In the genomic region with DNA sequence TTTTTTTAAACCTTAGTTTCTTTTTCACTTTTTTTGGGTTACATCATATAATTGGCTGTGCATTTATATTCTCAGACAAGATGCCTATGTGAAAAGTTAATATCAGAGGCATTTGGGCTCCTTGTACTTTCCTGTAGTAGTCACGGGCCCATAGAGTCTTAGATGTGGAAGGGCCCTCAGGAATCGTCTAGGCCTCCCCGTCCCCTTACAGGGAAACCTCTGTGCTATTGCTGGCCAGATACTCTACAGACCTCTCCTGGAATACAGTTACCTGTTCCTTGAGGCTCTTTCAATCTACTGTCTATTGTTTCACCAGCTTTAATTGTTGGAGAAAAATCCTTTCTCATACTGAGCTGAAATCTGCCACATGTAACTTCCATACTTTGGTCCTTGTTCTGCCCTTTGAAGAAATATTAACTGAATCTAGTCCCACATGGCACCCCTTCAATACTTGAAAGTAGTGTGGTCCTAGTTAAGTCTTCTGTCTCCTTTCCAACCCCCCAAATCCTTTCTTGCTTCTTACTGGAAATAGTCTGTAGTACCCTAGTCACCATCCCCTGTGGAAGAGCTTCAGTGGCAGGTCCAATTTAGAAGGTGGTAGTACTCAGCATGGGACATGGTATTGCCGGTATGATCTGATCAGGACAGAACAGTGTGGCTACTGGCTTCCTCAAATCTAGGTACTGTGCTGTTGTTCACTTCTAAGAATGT, we compare ENCODE assay signal across 24 cellular contexts. TPM values are rescaled to one million over a fixed set of nuclear protein-coding genes. Genes with fewer than 3 reads are reported as not detected.
DNase-seq lines count a peak whose midpoint lies in the region; ATAC-seq and TF ChIP-seq lines count a peak whose summit lies in the region.
"Had no signal": no experiment of that assay in that cellular context is flagged by ENCODE, and none has a peak within 500 bp of the region (broad histone marks: within the 10 kb centered on the region; RNA-seq: fewer than 3 reads in every experiment).

No MANE protein-coding gene starts in this region.

- H3K4me1 Mint-ChIP-seq in CD4-positive, alpha-beta memory T cell, result peaks cover 21 to 43% (median 29%) of the 10 kb centered on the region in 4 donors
- peaks cover 15% of the 10 kb centered on the region for H3K4me1 Mint-ChIP-seq in nephron

- H3K4me3 Mint-ChIP-seq in CD4-positive, alpha-beta memory T cell, result peak overlapping the region in 3 of 8 donors; percentile 10 to 50 (median 20)
- H3K4me3 Mint-ChIP-seq in nephron, result peak overlapping the region; percentile 51 to 66 (median 51)

- intact Hi-C loops in CD4-positive, alpha-beta memory T cell (cut with micrococcal nuclease), result loop anchor here (10.0 kb wide), 1 partner anchor 1650 kb away; a partner anchor contains a TSS
- intact Hi-C loops in Panc1 (cut with micrococcal nuclease; ENCODE audit: unreplicated experiment), result no loop called here

- H3K9ac ChIP-seq in DND-41 (ENCODE audit: low read depth, low read length), result no peak overlapping the region
- H3K9ac ChIP-seq: BLaER1 had no signal

- ATAC-seq in DND-41 (ENCODE audit: insufficient read depth, low read depth) (no peak), Panc1 (no peak)
- ATAC-seq: Right ventricle myocardium inferior had no signal

- POLR2A ChIA-PET in CD4-positive, alpha-beta memory T cell (lab: Charles Lee; ENCODE audit: partially characterized antibody), result no interaction called here
- POLR2A ChIA-PET in Panc1 (lab: Charles Lee), result no interaction called here

- H3K27me3 ChIP-seq in CD4-positive, alpha-beta memory T cell (ENCODE audit: insufficient read depth, low read length), result no peaks in the 10 kb centered on the region
- H3K27me3 ChIP-seq in DND-41 (ENCODE audit: insufficient read depth, low read length, poor library complexity) (no peaks in the 10 kb centered on the region), Panc1 (ENCODE audit: control insufficient read depth, insufficient read depth, low read length) (no peaks in the 10 kb centered on the region)
- H3K27me3 ChIP-seq: BLaER1, MG63, SJSA1 had no signal

- peaks cover 8 to 10% of the 10 kb centered on the region in 2 donors for H3K36me3 Mint-ChIP-seq in CD4-positive, alpha-beta memory T cell
- no peaks in the 10 kb centered on the region for H3K36me3 Mint-ChIP-seq in nephron (ENCODE audit: low read depth)

- no peaks in the 10 kb centered on the region for H3K27me3 Mint-ChIP-seq in CD4-positive, alpha-beta memory T cell
- H3K27me3 Mint-ChIP-seq in nephron (ENCODE audit: low read depth), result no peaks in the 10 kb centered on the region
- H3K27me3 Mint-ChIP-seq: CD8-positive, alpha-beta memory T cell; IgD-negative memory B cell had no signal

- TF ChIP-seq CTCF in DND-41 (IDR thresholded peaks at IDR 0.05; ENCODE audit: borderline replicate concordance, extremely low read depth, low read length, poor library complexity, severe bottlenecking) (no peak), Panc1 (IDR thresholded peaks at IDR 0.05) (no peak), nephron (IDR thresholded peaks at IDR 0.05; ENCODE audit: unreplicated experiment in 3 of 3) (no peak)

- no peaks in the 10 kb centered on the region for H3K9me3 ChIP-seq in CD4-positive, alpha-beta memory T cell (ENCODE audit: control insufficient read depth in 1 of 2, low read length in 2 of 2)
- H3K9me3 ChIP-seq in DND-41 (ENCODE audit: insufficient read depth, low read length, severe bottlenecking) (no peaks in the 10 kb centered on the region), Panc1 (ENCODE audit: control insufficient read depth, insufficient read depth, low read depth, low read length) (no peaks in the 10 kb centered on the region)
- H3K9me3 ChIP-seq: BLaER1, MG63, SJSA1 had no signal

- in situ Hi-C loops in Panc1 (cut with HindIII; ENCODE audit: low pct_unique_long_range_greater_than_20kb, low sequenced_read_pairs), result no loop called here

- no peaks in the 10 kb centered on the region for H3K9me3 Mint-ChIP-seq in CD4-positive, alpha-beta memory T cell
- H3K9me3 Mint-ChIP-seq in nephron, result no peaks in the 10 kb centered on the region
- H3K9me3 Mint-ChIP-seq: CD8-positive, alpha-beta memory T cell; IgD-negative memory B cell had no signal

- no peaks in the 10 kb centered on the region for H3K36me3 ChIP-seq in CD4-positive, alpha-beta memory T cell (ENCODE audit: insufficient read depth, low read length)
- H3K36me3 ChIP-seq in DND-41 (ENCODE audit: insufficient read depth, low read length), result peaks cover 13% of the 10 kb centered on the region
- H3K36me3 ChIP-seq in Panc1 (ENCODE audit: control insufficient read depth, insufficient read depth, low read length), result no peaks in the 10 kb centered on the region
- H3K36me3 ChIP-seq: MG63 had no signal

- no peak overlapping the region for H3K4me3 ChIP-seq in CD4-positive, alpha-beta memory T cell (ENCODE audit: low read length in 2 of 2)
- no peak overlapping the region for H3K4me3 ChIP-seq in DND-41 (ENCODE audit: low read depth in 1 of 2, low read length in 2 of 2)
- H3K4me3 ChIP-seq in Panc1 (ENCODE audit: low read depth in 2 of 2, low read length in 2 of 2), result no peak overlapping the region
- H3K4me3 ChIP-seq: BLaER1, MG63, SJSA1 had no signal

- BruUV-seq in Panc1 (replicated peaks; lab: Mats Ljungman, UMichigan), result TSS peak; percentile 27

- CTCF ChIA-PET in CD4-positive, alpha-beta memory T cell (lab: Charles Lee; ENCODE audit: partially characterized antibody), result no interaction called here
- CTCF ChIA-PET in Panc1 (lab: Charles Lee), result no interaction called here

- peaks cover 18% of the 10 kb centered on the region for H3K79me2 ChIP-seq in DND-41 (ENCODE audit: insufficient read depth, low read length)

- peak overlapping the region; percentile 3; the same call in 1 of the 2 replicates for H3K4me2 ChIP-seq in DND-41 (ENCODE audit: insufficient read depth, low read length)

- DNase-seq in CD4-positive, alpha-beta memory T cell, result no peak
- DNase-seq in DND-41 (no peak), Panc1 (ENCODE audit: low read depth, low spot score) (no peak), NCI-H146 (lab: John Stamatoyannopoulos, UW) (no peak), NCI-H146 treated with DMSO at 0.1 percent for 48 hours (lab: John Stamatoyannopoulos, UW; ENCODE audit: unreplicated experiment) (no peak), RKO (ENCODE audit: low spot score) (no peak)
- DNase-seq: CD8-positive, alpha-beta memory T cell; GDM1; GOT3; HCEC 1CT; Kasumi-1; MG63; NCI-H1092 treated with DMSO at 0.1 percent for 48 hours; NCI-H1436 treated with DMSO at 0.1 percent for 48 hours; NCI-H2029 treated with DMSO at 0.1 percent for 48 hours; NCI-H226; NCI-H510A treated with DMSO at 0.1 percent for 48 hours; NCI-H748 treated with DMSO at 0.1 percent for 48 hours; NK-92 treated with Interleukin-12 subunit alpha and Interleukin-12 subunit beta, amount 100 ng/mL, for 24 hours had no signal

- no peak overlapping the region for H2AFZ ChIP-seq in DND-41 (ENCODE audit: low read depth, low read length)

- H3K4me1 ChIP-seq in CD4-positive, alpha-beta memory T cell (ENCODE audit: insufficient read depth, low read length), result peaks cover 19% of the 10 kb centered on the region
- H3K4me1 ChIP-seq in DND-41 (ENCODE audit: insufficient read depth, low read length) (peaks cover 46% of the 10 kb centered on the region), Panc1 (ENCODE audit: control insufficient read depth, insufficient read depth, low read length) (peaks cover 6% of the 10 kb centered on the region; the same call in 1 of the 2 replicates)

- no peaks in the 10 kb centered on the region for H4K20me1 ChIP-seq in DND-41 (ENCODE audit: insufficient read depth, low read length)
- H4K20me1 ChIP-seq: BLaER1 had no signal

- no peak overlapping the region for H3K27ac ChIP-seq in CD4-positive, alpha-beta memory T cell (ENCODE audit: low read depth, low read length)
- peak overlapping the region; percentile 3; the same call in 1 of the 2 replicates for H3K27ac ChIP-seq in DND-41 (ENCODE audit: low read length)
- peak overlapping the region; percentile 15; the same call in 1 of the 2 replicates for H3K27ac ChIP-seq in Panc1 (ENCODE audit: low read length)
- H3K27ac ChIP-seq: BLaER1, SJSA1 had no signal

- peak overlapping the region in 5 of 7 donors; percentile 18 to 85 (median 40) for H3K27ac Mint-ChIP-seq in CD4-positive, alpha-beta memory T cell
- peak overlapping the region in 1 of 3 experiments; percentile 57 for H3K27ac Mint-ChIP-seq in nephron

RNA-seq across cellular contexts. Expression of a gene that starts 3.1 kb away (rescaled TPM):
- 1 to 10 TPM; 6.1 to 6.7 TPM for total RNA-seq in CD4-positive, alpha-beta memory T cell
- 10 to 100 TPM; 16.6 to 22.9 TPM for polyA plus RNA-seq in CD4-positive, alpha-beta memory T cell
- 10.3 TPM for total RNA-seq in Panc1 (2021; ENCODE audit: unreplicated experiment)
- 10.2 TPM for polyA plus RNA-seq in Panc1 (2012; ENCODE audit: insufficient read length)
